32 cellular contexts compared by ENCODE assay signal in the genomic region with DNA sequence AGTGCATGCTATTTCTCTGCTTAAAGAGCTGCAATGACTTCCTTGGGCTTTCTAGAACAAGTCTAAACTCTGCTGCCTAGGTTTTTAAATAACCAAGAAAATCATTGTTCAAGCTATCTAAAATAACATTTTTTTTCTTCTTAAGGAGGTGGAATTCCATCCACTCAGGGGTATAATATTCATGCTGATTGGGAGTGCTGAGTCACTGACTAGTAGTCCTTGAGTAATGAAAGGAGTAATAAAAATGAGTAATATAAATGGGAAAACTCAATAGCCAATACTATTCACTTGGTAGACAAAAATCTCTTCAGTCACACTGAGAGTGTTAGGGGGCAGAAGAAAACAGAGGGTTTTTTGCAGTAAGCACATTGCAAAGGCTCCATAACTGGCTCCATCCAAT.
DNase-seq lines count a peak whose midpoint lies in the region; ATAC-seq, FAIRE-seq and TF ChIP-seq lines count a peak whose summit lies in the region.
"Had no signal": no experiment of that assay in that cellular context is flagged by ENCODE, and none has a peak within 500 bp of the region (broad histone marks: within the 10 kb centered on the region; RNA-seq: fewer than 3 reads in every experiment).

No MANE protein-coding gene starts in this region.

- H3K4me1 ChIP-seq in tibial nerve (no peaks in the 10 kb centered on the region), pancreas (no peaks in the 10 kb centered on the region), ovary (ENCODE audit: insufficient read depth) (no peaks in the 10 kb centered on the region)
- H3K4me1 ChIP-seq: body of pancreas, heart left ventricle, lower lobe of right lung, testis had no signal

- H3K27ac ChIP-seq in tibial nerve (no peak overlapping the region), pancreas (no peak overlapping the region), ovary (no peak overlapping the region)
- H3K27ac ChIP-seq: BLaER1, body of pancreas, heart left ventricle, lower lobe of right lung, testis had no signal

- TF ChIP-seq CTCF in tibial nerve (IDR thresholded peaks at IDR 0.05) (no peak), pancreas (IDR thresholded peaks at IDR 0.05) (no peak), ovary (IDR thresholded peaks at IDR 0.05) (no peak)

- peaks cover 0 to 3% (median 0%) of the 10 kb centered on the region in 4 donors for H3K9me3 ChIP-seq in tibial nerve
- H3K9me3 ChIP-seq in pancreas, result no peaks in the 10 kb centered on the region
- H3K9me3 ChIP-seq in ovary, result no peaks in the 10 kb centered on the region
- H3K9me3 ChIP-seq: body of pancreas, testis had no signal

- no peaks in the 10 kb centered on the region for H3K36me3 ChIP-seq in tibial nerve
- H3K36me3 ChIP-seq in pancreas, result no peaks in the 10 kb centered on the region
- no peaks in the 10 kb centered on the region for H3K36me3 ChIP-seq in ovary
- H3K36me3 ChIP-seq: BLaER1, heart left ventricle, lower lobe of right lung had no signal

- no peak for TF ChIP-seq EP300 in tibial nerve (IDR thresholded peaks at IDR 0.05)
- no peak for TF ChIP-seq EP300 in ovary (IDR thresholded peaks at IDR 0.05)

- H3K4me3 ChIP-seq in tibial nerve (no peak overlapping the region), pancreas (no peak overlapping the region), ovary (no peak overlapping the region)
- H3K4me3 ChIP-seq: BLaER1, body of pancreas, heart left ventricle, lower lobe of right lung, testis had no signal

- DNase-seq in A172 (ENCODE audit: low spot score) (peak; percentile 18), EL (peak; percentile 72), M059J (ENCODE audit: low read depth) (peak; percentile 56), glomerular visceral epithelial cell (ENCODE audit: extremely low spot score) (peak; percentile 37), tibial nerve (ENCODE audit: low spot score in 2 of 2) (no peak), pancreas (no peak), NCI-H1436 treated with DMSO at 0.1 percent for 48 hours (lab: John Stamatoyannopoulos, UW) (no peak), ovary (no peak)
- DNase-seq: activated CD4-positive, alpha-beta T cell treated with anti-CD3 and anti-CD28 coated beads, Interleukin-2, amount 50 U/mL, for 48 hours; activated CD4-positive, CD25-positive, alpha-beta regulatory T cell treated with anti-CD3 and anti-CD28 coated beads, Interleukin-2, amount 50 U/mL, for 72 hours; activated gamma-delta T cell treated with Interleukin-2 at 50 U/mL for 16 hours; activated naive CD8-positive, alpha-beta T cell treated with anti-CD3 and anti-CD28 coated beads, Interleukin-2, amount 50 U/mL, for 24 hours; activated T-cell treated with anti-CD3 and anti-CD28 coated beads, Interleukin-2, amount 50 U/mL, for 48 hours; body of pancreas; erythroblast; GF-D8; heart left ventricle; Kasumi-1; lower lobe of right lung; naive thymus-derived CD8-positive, alpha-beta T cell; NCI-H146; NCI-H2107; NCI-H345; occipital lobe; SHP77; stimulated activated naive CD8-positive, alpha-beta T cell treated with anti-CD3 and anti-CD28 coated beads, Interleukin-15, Interleukin-2, amounts not matched to agents 100 U/mL and 50 U/mL, for 24 hours; testis had no signal

- intact Hi-C loops in pancreas (cut with DNase I) (no loop called here), ovary (cut with DNase I) (no loop called here)

- TF ChIP-seq POLR2A in tibial nerve (IDR thresholded peaks at IDR 0.05) (no peak), ovary (IDR thresholded peaks at IDR 0.05) (no peak)

- FAIRE-seq in pancreas (lab: Jason Lieb, UNC), result no peak
- FAIRE-seq: A204.1, GM19239, H1, urothelium cell line had no signal

- ATAC-seq in pancreas, result no peak
- ATAC-seq: activated naive CD8-positive, alpha-beta T cell treated with anti-CD3 and anti-CD28 coated beads, Interleukin-2, amount 50 U/mL, for 24 hours; body of pancreas; heart left ventricle; lower lobe of right lung; naive thymus-derived CD8-positive, alpha-beta T cell; stimulated activated naive CD8-positive, alpha-beta T cell treated with anti-CD3 and anti-CD28 coated beads, Interleukin-15, Interleukin-2, amounts not matched to agents 100 U/mL and 50 U/mL, for 24 hours had no signal

- H3K27me3 ChIP-seq in tibial nerve (no peaks in the 10 kb centered on the region), pancreas (no peaks in the 10 kb centered on the region), ovary (no peaks in the 10 kb centered on the region)
- H3K27me3 ChIP-seq: BLaER1, body of pancreas, heart left ventricle, testis had no signal

Comparison
In these comparisons a context has a peak if more than half of its experiments do, and no peak if none do; other contexts are left out.
1. DNase-seq: peak in A172 (single experiment), EL (single experiment), M059J (single experiment) and glomerular visceral epithelial cell (single experiment); none in tibial nerve (0 of 2), pancreas (0 of 6), NCI-H1436 treated with DMSO at 0.1 percent for 48 hours (single experiment) and ovary (0 of 5).